In genomic region chr5:10686890-10687289, GRCh38 we compare ENCODE assay signal across 7 cellular contexts.
"Had no signal": no experiment of that assay in that cellular context is flagged by ENCODE, and none has a peak within 500 bp of the region (broad histone marks: within the 10 kb centered on the region; RNA-seq: fewer than 3 reads in every experiment).

No MANE protein-coding gene starts in this region.

- FAIRE-seq: G401.6, GM12891, GM12892, GM18507, GM19239 had no signal

- DNase-seq: GDM1, GF-D8 had no signal
